11 cellular contexts compared by ENCODE assay signal in genomic region chr14:101813171-101813759, GRCh38. TPM values are rescaled to one million over a fixed set of nuclear protein-coding genes. Genes with fewer than 3 reads are reported as not detected.
A peak's percentile ranks its signal among the peaks of the same experiment; 100 is the strongest.
DNase-seq lines count a peak whose midpoint lies in the region; TF ChIP-seq lines count a peak whose summit lies in the region.
"Had no signal": no experiment of that assay in that cellular context is flagged by ENCODE, and none has a peak within 500 bp of the region (broad histone marks: within the 10 kb centered on the region; RNA-seq: fewer than 3 reads in every experiment).

No MANE protein-coding gene starts in this region.

- TF ChIP-seq CTCF in uterus (IDR thresholded peaks at IDR 0.05): no peak

- peak overlapping the region; percentile 29 to 42 for H3K9ac ChIP-seq in mucosa of rectum (ENCODE audit: low read depth in 1 of 2, low read length in 2 of 2)

- no peaks in the 10 kb centered on the region for H3K9me3 ChIP-seq in mucosa of rectum (ENCODE audit: control insufficient read depth in 2 of 2, low read length in 2 of 2)
- no peaks in the 10 kb centered on the region for H3K9me3 ChIP-seq in uterus

- H3K27me3 ChIP-seq in mucosa of rectum (ENCODE audit: control insufficient read depth in 2 of 2, insufficient read depth in 2 of 2, low read length in 2 of 2) (no peaks in the 10 kb centered on the region), uterus (no peaks in the 10 kb centered on the region)

- H3K27ac ChIP-seq in cingulate gyrus (ENCODE audit: low read depth, low read length) (peak overlapping the region; percentile 3), mucosa of rectum (ENCODE audit: low read depth in 2 of 2, low read length in 2 of 2) (peak overlapping the region; percentile 53 to 57), uterus (peak overlapping the region; percentile 32 to 100)

- H3K4me3 ChIP-seq in mucosa of rectum (ENCODE audit: low read length in 2 of 2): peak overlapping the region in 1 of 2 donors; percentile 9
- no peak overlapping the region for H3K4me3 ChIP-seq in uterus

- TF ChIP-seq POLR2A in uterus (IDR thresholded peaks at IDR 0.05): peak in 1 of 2 donors; percentile 10

- intact Hi-C loops in uterus (cut with DNase I; ENCODE audit: low total_unique reads): no loop called here

- H3K4me1 ChIP-seq in mucosa of rectum (ENCODE audit: control insufficient read depth in 2 of 2, insufficient read depth in 2 of 2, low read length in 2 of 2) (peaks cover 30 to 40% of the 10 kb centered on the region in 2 donors), uterus (peaks cover 0 to 13% of the 10 kb centered on the region in 2 donors)

- H3K36me3 ChIP-seq in mucosa of rectum (ENCODE audit: control insufficient read depth in 2 of 2, insufficient read depth in 2 of 2, low read length in 2 of 2) (peaks cover 0 to 4% of the 10 kb centered on the region in 2 donors), uterus (no peaks in the 10 kb centered on the region)

- peak; percentile 21 for DNase-seq in stimulated activated CD4-positive, alpha-beta T cell treated with anti-CD3 and anti-CD28 coated beads, Interleukin-15, amount 100 ng/mL, for 24 hours
- DNase-seq in stimulated activated CD4-positive, alpha-beta T cell treated with anti-CD3 and anti-CD28 coated beads, Interleukin-4, amount 100 ng/mL, for 1 hour: no peak
- DNase-seq in uterus (peak; percentile 32 to 52), NCI-H2081 (lab: John Stamatoyannopoulos, UW) (no peak), SIG-M5 (lab: John Stamatoyannopoulos, UW) (no peak)
- DNase-seq in activated effector memory CD4-positive, alpha-beta T cell treated with Interleukin-2 at 50 U/mL for 16 hours: no peak
- DNase-seq: AML-193; NCI-H1048; stimulated activated CD4-positive, alpha-beta T cell treated with anti-CD3 and anti-CD28 coated beads, Interleukin-4, amount 100 ng/mL, for 24 hours had no signal

RNA-seq across cellular contexts. Expression of gene PPP2R5C, which starts 51.8 kb away (rescaled TPM):
- total RNA-seq in uterus: 100 to 1,000 TPM; 143 to 171 (median 169) TPM

Comparison
In these comparisons a context has a peak if more than half of its experiments do, and no peak if none do; other contexts are left out.
1. DNase-seq: peak in stimulated activated CD4-positive, alpha-beta T cell treated with anti-CD3 and anti-CD28 coated beads, Interleukin-15, amount 100 ng/mL, for 24 hours (single experiment) and uterus (2 of 2); none in stimulated activated CD4-positive, alpha-beta T cell treated with anti-CD3 and anti-CD28 coated beads, Interleukin-4, amount 100 ng/mL, for 1 hour (single experiment), NCI-H2081 (0 of 2), activated effector memory CD4-positive, alpha-beta T cell treated with Interleukin-2 at 50 U/mL for 16 hours (single experiment) and SIG-M5 (single experiment).
2. H3K27ac ChIP-seq: peak in every context shown above with its lines; median percentile 66 in uterus; 55 in mucosa of rectum; 3 in cingulate gyrus.